Comparison of ENCODE assay signal across 1 cellular context in the genomic region with DNA sequence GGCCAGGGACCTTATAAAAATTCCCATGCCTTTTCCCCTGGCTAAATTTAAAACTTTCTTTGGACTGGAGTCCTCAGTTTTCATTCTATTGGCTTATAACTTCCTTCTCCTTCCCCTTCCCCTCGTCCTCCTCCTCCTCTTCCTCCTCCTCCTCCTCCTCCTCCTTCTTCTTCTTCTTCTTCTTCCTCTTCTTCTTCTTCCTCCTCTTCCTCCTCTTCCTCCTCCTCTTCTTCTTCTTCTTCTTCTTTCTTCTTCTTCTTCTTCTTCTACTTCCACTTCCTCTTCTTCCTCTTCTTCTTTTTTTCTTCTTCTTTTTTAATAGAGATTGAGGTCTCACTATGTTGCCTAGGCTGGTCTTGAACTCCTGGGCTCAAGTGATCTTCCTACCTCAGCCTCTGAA. TPM values are rescaled to one million over a fixed set of nuclear protein-coding genes. Genes with fewer than 3 reads are reported as not detected.
"Had no signal": no experiment of that assay in that cellular context is flagged by ENCODE, and none has a peak within 500 bp of the region (broad histone marks: within the 10 kb centered on the region; RNA-seq: fewer than 3 reads in every experiment).

No MANE protein-coding gene starts in this region.

RNA-seq across cellular contexts. Expression of a gene that starts 4.7 kb away (rescaled TPM):
- polyA plus RNA-seq: cardiac muscle cell had no signal
